Comparison of ENCODE assay signal across 2 cellular contexts in genomic region chr11:126102436-126102894, GRCh38.
TF ChIP-seq lines count a peak whose summit lies in the region.

No MANE protein-coding gene starts in this region.

TF ChIP-seq in IMR-90, 13 proteins besides CTCF, POLR2A, EP300 and RAD21:
- TF ChIP-seq, protein P1, sequence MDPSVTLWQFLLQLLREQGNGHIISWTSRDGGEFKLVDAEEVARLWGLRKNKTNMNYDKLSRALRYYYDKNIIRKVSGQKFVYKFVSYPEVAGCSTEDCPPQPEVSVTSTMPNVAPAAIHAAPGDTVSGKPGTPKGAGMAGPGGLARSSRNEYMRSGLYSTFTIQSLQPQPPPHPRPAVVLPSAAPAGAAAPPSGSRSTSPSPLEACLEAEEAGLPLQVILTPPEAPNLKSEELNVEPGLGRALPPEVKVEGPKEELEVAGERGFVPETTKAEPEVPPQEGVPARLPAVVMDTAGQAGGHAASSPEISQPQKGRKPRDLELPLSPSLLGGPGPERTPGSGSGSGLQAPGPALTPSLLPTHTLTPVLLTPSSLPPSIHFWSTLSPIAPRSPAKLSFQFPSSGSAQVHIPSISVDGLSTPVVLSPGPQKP (IDR thresholded peaks at IDR 0.05; ENCODE audit: borderline replicate concordance, low read depth, low read length) = no peak
- TF ChIP-seq BHLHE40 (IDR thresholded peaks at IDR 0.05; ENCODE audit: low read depth, low read length) = no peak
- TF ChIP-seq USF2 (IDR thresholded peaks at IDR 0.05; ENCODE audit: low read depth, low read length) = no peak
- TF ChIP-seq RFX5 (IDR thresholded peaks at IDR 0.05; ENCODE audit: low read depth, low read length) = no peak
- no peak for TF ChIP-seq MXI1 (IDR thresholded peaks at IDR 0.05; ENCODE audit: borderline replicate concordance, low read depth, low read length)
- no peak for TF ChIP-seq CHD1 (IDR thresholded peaks at IDR 0.05; ENCODE audit: low read depth, low read length)

TF ChIP-seq in K562, 482 proteins besides CTCF, POLR2A, EP300 and RAD21:
- peak; percentile 35; the same call in 1 of the 2 replicates for TF ChIP-seq PKNOX1 (IDR thresholded peaks at IDR 0.05)
- TF ChIP-seq, protein P2, sequence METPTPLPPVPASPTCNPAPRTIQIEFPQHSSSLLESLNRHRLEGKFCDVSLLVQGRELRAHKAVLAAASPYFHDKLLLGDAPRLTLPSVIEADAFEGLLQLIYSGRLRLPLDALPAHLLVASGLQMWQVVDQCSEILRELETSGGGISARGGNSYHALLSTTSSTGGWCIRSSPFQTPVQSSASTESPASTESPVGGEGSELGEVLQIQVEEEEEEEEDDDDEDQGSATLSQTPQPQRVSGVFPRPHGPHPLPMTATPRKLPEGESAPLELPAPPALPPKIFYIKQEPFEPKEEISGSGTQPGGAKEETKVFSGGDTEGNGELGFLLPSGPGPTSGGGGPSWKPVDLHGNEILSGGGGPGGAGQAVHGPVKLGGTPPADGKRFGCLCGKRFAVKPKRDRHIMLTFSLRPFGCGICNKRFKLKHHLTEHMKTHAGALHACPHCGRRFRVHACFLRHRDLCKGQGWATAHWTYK (CRISPR knock-in tag; IDR thresholded peaks at IDR 0.05) = no peak
- peak; percentile 43; the same call in 1 of the 2 replicates for TF ChIP-seq NFIC (IDR thresholded peaks at IDR 0.05)
- peak; percentile 47; the same call in 1 of the 2 replicates for TF ChIP-seq BHLHE40 (IDR thresholded peaks at IDR 0.05; ENCODE audit: low read length)
